Comparison of ENCODE assay signal across 29 cellular contexts in the genomic region with DNA sequence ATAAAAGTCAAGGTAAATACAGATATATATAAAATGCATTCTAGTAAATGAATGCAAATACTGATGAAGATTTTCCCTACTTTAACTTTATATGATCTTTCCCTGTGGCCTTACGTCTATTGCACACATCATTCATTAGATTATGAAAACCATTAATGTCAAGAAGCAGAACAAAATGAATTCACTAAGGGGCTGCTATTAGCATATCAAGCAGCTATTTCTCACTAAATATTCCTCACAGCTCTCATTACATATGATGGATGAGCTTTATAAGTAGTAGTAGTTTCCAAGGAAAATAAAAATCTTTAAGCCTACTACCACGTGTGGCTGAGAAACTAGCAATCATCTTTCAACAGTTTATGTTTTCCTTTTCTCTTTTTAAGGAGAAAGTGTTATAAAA.
DNase-seq lines count a peak whose midpoint lies in the region; TF ChIP-seq lines count a peak whose summit lies in the region.
"Had no signal": no experiment of that assay in that cellular context is flagged by ENCODE, and none has a peak within 500 bp of the region (broad histone marks: within the 10 kb centered on the region; RNA-seq: fewer than 3 reads in every experiment).

No MANE protein-coding gene starts in this region.

- H3K9ac ChIP-seq in neural cell (ENCODE audit: low read length) = no peak overlapping the region
- H3K9ac ChIP-seq: BLaER1; BLaER1 treated with 17β-estradiol and CSF1 and Interleukin-3, amounts not matched to agents 10 nM and 100 nM had no signal

- no peaks in the 10 kb centered on the region for H3F3A ChIP-seq in neural cell (ENCODE audit: insufficient read depth, low read length, poor library complexity, severe bottlenecking)

- TF ChIP-seq EP300 in neural cell (conservative IDR thresholded peaks at IDR 0.05; ENCODE audit: poor library complexity, severe bottlenecking) = peak; percentile 96

- H3K4me3 ChIP-seq in neural cell (ENCODE audit: low read length) = no peak overlapping the region
- no peak overlapping the region for H3K4me3 ChIP-seq in osteoblast (ENCODE audit: insufficient read depth, low read length)
- H3K4me3 ChIP-seq: A549; BLaER1; BLaER1 treated with 17β-estradiol and CSF1 and Interleukin-3, amounts not matched to agents 10 nM and 100 nM had no signal

- TF ChIP-seq CTCF in neural cell (IDR thresholded peaks at IDR 0.05; ENCODE audit: poor library complexity, severe bottlenecking) = no peak
- no peak for TF ChIP-seq CTCF in osteoblast (IDR thresholded peaks at IDR 0.05; ENCODE audit: extremely low read depth, low read depth, low read length)

- H3K9me2 ChIP-seq in neural cell (ENCODE audit: insufficient read depth, low read length) = no peaks in the 10 kb centered on the region

- H3K27me3 ChIP-seq in neural cell (ENCODE audit: insufficient read depth, low read depth, low read length) = no peaks in the 10 kb centered on the region
- H3K27me3 ChIP-seq in osteoblast (ENCODE audit: insufficient read depth, low read length) = no peaks in the 10 kb centered on the region
- H3K27me3 ChIP-seq: BE2C; BLaER1; BLaER1 treated with 17β-estradiol and CSF1 and Interleukin-3, amounts not matched to agents 10 nM and 100 nM had no signal

- H3K36me3 ChIP-seq in neural cell (ENCODE audit: insufficient read depth, low read length) = no peaks in the 10 kb centered on the region
- no peaks in the 10 kb centered on the region for H3K36me3 ChIP-seq in osteoblast (ENCODE audit: insufficient read depth, low read length)
- H3K36me3 ChIP-seq: BE2C; BLaER1; BLaER1 treated with 17β-estradiol and CSF1 and Interleukin-3, amounts not matched to agents 10 nM and 100 nM had no signal

- no peaks in the 10 kb centered on the region for H3K79me2 ChIP-seq in neural cell (replicated peaks; ENCODE audit: insufficient read depth, low read length)
- H3K79me2 ChIP-seq in osteoblast (ENCODE audit: insufficient read depth, low read length) = no peaks in the 10 kb centered on the region

- no peak for TF ChIP-seq RAD21 in neural cell (conservative IDR thresholded peaks at IDR 0.05)

- H3K27ac ChIP-seq in neural cell (ENCODE audit: low read length) = peak overlapping the region; percentile 63
- no peak overlapping the region for H3K27ac ChIP-seq in osteoblast (ENCODE audit: low read depth, low read length)
- H3K27ac ChIP-seq: 22Rv1; A549; BLaER1; BLaER1 treated with 17β-estradiol and CSF1 and Interleukin-3, amounts not matched to agents 10 nM and 100 nM; C4-2B had no signal

- no peaks in the 10 kb centered on the region for H3K4me1 ChIP-seq in osteoblast (ENCODE audit: insufficient read depth, low read length)
- H3K4me1 ChIP-seq: A549; BE2C; BLaER1; BLaER1 treated with 17β-estradiol and CSF1 and Interleukin-3, amounts not matched to agents 10 nM and 100 nM; Caco-2 had no signal

- H4K20me1 ChIP-seq in neural cell (ENCODE audit: insufficient read depth) (no peaks in the 10 kb centered on the region), osteoblast (ENCODE audit: insufficient read depth, low read length) (no peaks in the 10 kb centered on the region)
- H4K20me1 ChIP-seq: BLaER1; BLaER1 treated with 17β-estradiol and CSF1 and Interleukin-3, amounts not matched to agents 10 nM and 100 nM had no signal

- H3K4me2 ChIP-seq in neural cell (ENCODE audit: low read length) (no peak overlapping the region), osteoblast (ENCODE audit: insufficient read depth, low read length) (no peak overlapping the region)
- H3K4me2 ChIP-seq: A549; BLaER1; BLaER1 treated with 17β-estradiol and CSF1 and Interleukin-3, amounts not matched to agents 10 nM and 100 nM had no signal

- DNase-seq in osteoblast (ENCODE audit: insufficient read length, low spot score, missing footprints) (peak; percentile 10), foreskin melanocyte (no peak)
- no peak for DNase-seq in activated CD4-positive, alpha-beta T cell treated with anti-CD3 and anti-CD28 coated beads, Interleukin-2, amount 50 U/mL, for 48 hours
- DNase-seq: 8988T; ACHN; AML-193; BE2C; C1 segment of cervical spinal cord; Caco-2; Calu3; CD4-positive, alpha-beta memory T cell; CD4-positive, alpha-beta T cell; CD4-positive, CD25-positive, alpha-beta regulatory T cell; CD8-positive, alpha-beta memory T cell; CD8-positive, alpha-beta T cell; COR-L47; DMS 273 treated with DMSO at 0.1 percent for 48 hours; DMS153; DMS53; DMS79; DMS79 treated with DMSO at 0.1 percent for 48 hours; DND-41; EL had no signal

- no peaks in the 10 kb centered on the region for H3K9me3 ChIP-seq in neural cell (ENCODE audit: low read length)
- no peaks in the 10 kb centered on the region for H3K9me3 ChIP-seq in osteoblast (ENCODE audit: low read depth, low read length)
- H3K9me3 ChIP-seq: A549, BE2C, Caco-2 had no signal

- H2AFZ ChIP-seq in neural cell (ENCODE audit: low read depth, low read length) = no peak overlapping the region
- no peak overlapping the region for H2AFZ ChIP-seq in osteoblast (ENCODE audit: low read length)

TF ChIP-seq in neural cell, 6 proteins besides CTCF, POLR2A, EP300 and RAD21:
- TF ChIP-seq TAF1 (IDR thresholded peaks at IDR 0.05; ENCODE audit: low read depth) (no peak), MXI1 (conservative IDR thresholded peaks at IDR 0.05; ENCODE audit: poor library complexity, severe bottlenecking) (peak; percentile 33), POLR2AphosphoS5 (IDR thresholded peaks at IDR 0.05) (peak; percentile 96)
- TF ChIP-seq, protein P1, sequence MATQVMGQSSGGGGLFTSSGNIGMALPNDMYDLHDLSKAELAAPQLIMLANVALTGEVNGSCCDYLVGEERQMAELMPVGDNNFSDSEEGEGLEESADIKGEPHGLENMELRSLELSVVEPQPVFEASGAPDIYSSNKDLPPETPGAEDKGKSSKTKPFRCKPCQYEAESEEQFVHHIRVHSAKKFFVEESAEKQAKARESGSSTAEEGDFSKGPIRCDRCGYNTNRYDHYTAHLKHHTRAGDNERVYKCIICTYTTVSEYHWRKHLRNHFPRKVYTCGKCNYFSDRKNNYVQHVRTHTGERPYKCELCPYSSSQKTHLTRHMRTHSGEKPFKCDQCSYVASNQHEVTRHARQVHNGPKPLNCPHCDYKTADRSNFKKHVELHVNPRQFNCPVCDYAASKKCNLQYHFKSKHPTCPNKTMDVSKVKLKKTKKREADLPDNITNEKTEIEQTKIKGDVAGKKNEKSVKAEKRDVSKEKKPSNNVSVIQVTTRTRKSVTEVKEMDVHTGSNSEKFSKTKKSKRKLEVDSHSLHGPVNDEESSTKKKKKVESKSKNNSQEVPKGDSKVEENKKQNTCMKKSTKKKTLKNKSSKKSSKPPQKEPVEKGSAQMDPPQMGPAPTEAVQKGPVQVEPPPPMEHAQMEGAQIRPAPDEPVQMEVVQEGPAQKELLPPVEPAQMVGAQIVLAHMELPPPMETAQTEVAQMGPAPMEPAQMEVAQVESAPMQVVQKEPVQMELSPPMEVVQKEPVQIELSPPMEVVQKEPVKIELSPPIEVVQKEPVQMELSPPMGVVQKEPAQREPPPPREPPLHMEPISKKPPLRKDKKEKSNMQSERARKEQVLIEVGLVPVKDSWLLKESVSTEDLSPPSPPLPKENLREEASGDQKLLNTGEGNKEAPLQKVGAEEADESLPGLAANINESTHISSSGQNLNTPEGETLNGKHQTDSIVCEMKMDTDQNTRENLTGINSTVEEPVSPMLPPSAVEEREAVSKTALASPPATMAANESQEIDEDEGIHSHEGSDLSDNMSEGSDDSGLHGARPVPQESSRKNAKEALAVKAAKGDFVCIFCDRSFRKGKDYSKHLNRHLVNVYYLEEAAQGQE (IDR thresholded peaks at IDR 0.05; ENCODE audit: borderline replicate concordance) = peak; percentile 99
